ENCODE assay signal across 28 cellular contexts in genomic region chr6:63799313-63799712, GRCh38.
"Had no signal": no experiment of that assay in that cellular context is flagged by ENCODE, and none has a peak within 500 bp of the region (broad histone marks: within the 10 kb centered on the region; RNA-seq: fewer than 3 reads in every experiment).

No MANE protein-coding gene starts in this region.

- H3K36me3 ChIP-seq: ascending aorta, cardiac muscle cell had no signal

- H3K4me1 ChIP-seq: ascending aorta had no signal

- ATAC-seq: activated CD8-positive, alpha-beta memory T cell treated with anti-CD3 and anti-CD28 coated beads, Interleukin-2, amount 10 ng/mL, durations not matched to agents 7 days and 5 days; activated CD8-positive, alpha-beta T cell treated with anti-CD3 and anti-CD28 coated beads, Interleukin-2, amount 10 ng/mL, durations not matched to agents 7 days and 5 days; activated naive CD8-positive, alpha-beta T cell treated with anti-CD3 and anti-CD28 coated beads, Interleukin-2, amount 50 U/mL, for 24 hours had no signal

- H3K4me3 ChIP-seq: ascending aorta, cardiac muscle cell had no signal

- DNase-seq: activated B cell treated with CpG ODN at 0.5 μM for 24 hours; activated CD4-positive, alpha-beta memory T cell treated with anti-CD3 and anti-CD28 coated beads, Interleukin-2, amount 10 ng/mL, durations not matched to agents 7 days and 5 days; activated CD4-positive, alpha-beta T cell treated with anti-CD3 and anti-CD28 coated beads for 4 hours; activated CD4-positive, alpha-beta T cell treated with anti-CD3 and anti-CD28 coated beads, Interleukin-2, amount 10 ng/mL, durations not matched to agents 24 days and 14 days; activated CD4-positive, alpha-beta T cell treated with anti-CD3 and anti-CD28 coated beads, Interleukin-2, amount 50 U/mL, for 1 hour; activated CD4-positive, alpha-beta T cell treated with anti-CD3 and anti-CD28 coated beads, Interleukin-2, amount 50 U/mL, for 4 hours; activated CD4-positive, CD25-positive, alpha-beta regulatory T cell treated with anti-CD3 and anti-CD28 coated beads, Interleukin-2, amount 50 U/mL, for 72 hours; activated CD8-positive, alpha-beta memory T cell treated with anti-CD3 and anti-CD28 coated beads for 24 hours; activated CD8-positive, alpha-beta memory T cell treated with anti-CD3 and anti-CD28 coated beads, Interleukin-2, amount 10 ng/mL, durations not matched to agents 7 days and 5 days; activated CD8-positive, alpha-beta memory T cell treated with anti-CD3 and anti-CD28 coated beads, Interleukin-2, amount 50 U/mL, for 48 hours; activated CD8-positive, alpha-beta T cell treated with anti-CD3 and anti-CD28 coated beads, Interleukin-2, amount 10 ng/mL, durations not matched to agents 7 days and 5 days; activated effector memory CD4-positive, alpha-beta T cell treated with Interleukin-2 at 50 U/mL for 16 hours; activated gamma-delta T cell; activated naive CD4-positive, alpha-beta T cell treated with anti-CD3 and anti-CD28 coated beads, Interleukin-2, amount 10 ng/mL, durations not matched to agents 7 days and 5 days; activated naive CD4-positive, alpha-beta T cell treated with Interleukin-2 at 50 U/mL for 16 hours; activated naive CD8-positive, alpha-beta T cell treated with anti-CD3 and anti-CD28 coated beads, Interleukin-2, amount 10 ng/mL, durations not matched to agents 7 days and 5 days; activated naive CD8-positive, alpha-beta T cell treated with anti-CD3 and anti-CD28 coated beads, Interleukin-2, amount 50 U/mL, for 24 hours; activated T-cell treated with anti-CD3 and anti-CD28 coated beads, Interleukin-2, amount 50 U/mL, for 24 hours; activated T-cell treated with anti-CD3 and anti-CD28 coated beads, Interleukin-2, amount 50 U/mL, for 48 hours; amygdala; anterior cingulate cortex; caudate nucleus; cerebellar nuclear complex; T-helper 2 cell; T-helper 9 cell had no signal

- H3K27me3 ChIP-seq: ascending aorta had no signal

- H3K9me3 ChIP-seq: ascending aorta had no signal

- H3K27ac ChIP-seq: ascending aorta, cardiac muscle cell, VCaP had no signal
